Comparison of ENCODE assay signal across 8 cellular contexts in the genomic region with DNA sequence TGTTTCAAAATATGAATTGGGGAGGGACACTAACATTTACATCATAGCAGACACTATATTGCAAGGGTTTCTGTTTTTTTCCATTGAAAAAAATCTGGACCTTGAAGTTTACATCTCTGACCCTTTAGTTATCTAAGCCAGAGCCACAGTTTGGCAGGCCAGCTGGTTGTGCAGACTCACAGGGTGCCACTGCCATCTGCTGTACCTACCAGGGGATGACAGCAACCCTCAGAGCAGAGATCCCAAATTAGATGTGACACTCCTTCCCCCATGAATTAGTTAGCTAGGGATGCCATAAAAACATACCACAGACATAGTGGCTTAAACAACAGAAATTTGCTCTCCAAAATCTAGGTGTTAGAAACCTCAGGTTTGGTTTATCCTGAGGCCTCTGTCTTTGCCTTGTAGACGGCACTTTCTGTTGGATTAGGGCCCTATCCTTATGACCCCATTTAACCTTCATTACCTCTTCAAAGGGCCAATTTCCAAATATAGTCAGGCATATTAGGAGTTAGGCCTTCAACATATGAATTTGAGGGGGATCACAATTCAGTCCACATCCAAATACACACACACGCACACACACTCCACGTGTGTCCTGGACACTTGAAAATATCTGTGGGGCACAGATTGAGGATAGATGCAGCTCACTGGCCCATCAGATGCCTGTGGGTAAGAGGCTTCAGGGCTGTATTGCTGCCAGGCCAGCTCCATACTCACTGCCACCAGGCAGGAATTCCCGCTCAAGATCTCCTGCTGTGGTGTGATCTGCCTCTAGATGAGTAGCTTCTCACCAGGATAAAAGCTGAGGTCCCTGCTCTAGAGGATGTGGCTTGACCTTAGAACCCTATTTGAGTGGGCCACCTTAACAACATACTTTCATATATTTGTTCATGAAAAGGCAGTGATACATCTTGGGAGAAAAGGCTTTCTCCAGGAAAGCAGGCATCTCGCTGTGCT.
DNase-seq lines count a peak whose midpoint lies in the region; ATAC-seq and TF ChIP-seq lines count a peak whose summit lies in the region.

No MANE protein-coding gene starts in this region.

- DNase-seq in Calu3, result peak; percentile 19
- peak; percentile 66 for DNase-seq in Karpas-422
- DNase-seq in T1000 (lab: John Stamatoyannopoulos, UW), result peak; percentile 10
- DNase-seq in left ventricle myocardium inferior, result peak; percentile 22
- peak; percentile 67 for DNase-seq in superior temporal gyrus (ENCODE audit: extremely low spot score)
- DNase-seq in RPMI8226, result no peak

- H3K9me3 Mint-ChIP-seq in Calu3 (ENCODE audit: low read depth, unreplicated experiment), result no peaks in the 10 kb centered on the region

- CTCF ChIA-PET in Calu3 (lab: Charles Lee), result interaction anchor here (0.6 to 1.5 kb wide), 3 partner anchors 994 to 1081 kb away, joined by 3 to 4 read pairs (median 4); no protein-coding TSS in a partner anchor

- H2AFZ ChIP-seq in Karpas-422 (ENCODE audit: low read length), result no peak overlapping the region

- no peaks in the 10 kb centered on the region for H3K9me3 ChIP-seq in Karpas-422 (ENCODE audit: low read length)
- H3K9me3 ChIP-seq in left ventricle myocardium inferior (replicated peaks), result no peaks in the 10 kb centered on the region

- H3K4me3 Mint-ChIP-seq in Calu3 (ENCODE audit: low read depth, unreplicated experiment), result no peak overlapping the region

- no peaks in the 10 kb centered on the region for H4K20me1 ChIP-seq in Karpas-422 (ENCODE audit: insufficient read depth, low read depth, low read length)

- no peaks in the 10 kb centered on the region for H3K79me2 ChIP-seq in Karpas-422 (ENCODE audit: low read length)

- H3K27ac ChIP-seq in Karpas-422 (ENCODE audit: low read length) (no peak overlapping the region), left ventricle myocardium inferior (replicated peaks) (no peak overlapping the region)

- H3K27me3 ChIP-seq in Karpas-422 (ENCODE audit: low read length) (no peaks in the 10 kb centered on the region), left ventricle myocardium inferior (ENCODE audit: low read depth) (no peaks in the 10 kb centered on the region)

- intact Hi-C loops in Calu3 (cut with micrococcal nuclease; ENCODE audit: unreplicated experiment) (loop anchor here (1.0 to 10.0 kb wide), 3 partner anchors 401 to 1019 kb away; a partner anchor contains a TSS), left ventricle myocardium inferior (cut with micrococcal nuclease) (no loop called here)

- H3K4me1 ChIP-seq in Karpas-422 (ENCODE audit: low read length) (no peaks in the 10 kb centered on the region), left ventricle myocardium inferior (no peaks in the 10 kb centered on the region)

- H3K9ac ChIP-seq in Karpas-422 (ENCODE audit: low read length), result no peak overlapping the region

- H3K4me2 ChIP-seq in Karpas-422 (ENCODE audit: low read depth, low read length, poor library complexity, severe bottlenecking), result no peak overlapping the region

- ATAC-seq in GM21367 (IDR thresholded peaks at IDR 0.05; ENCODE audit: unreplicated experiment) (no peak), HG02973 (IDR thresholded peaks at IDR 0.05; ENCODE audit: unreplicated experiment) (no peak)

- H3K4me3 ChIP-seq in Karpas-422 (ENCODE audit: low read length) (no peak overlapping the region), left ventricle myocardium inferior (no peak overlapping the region)

- no peaks in the 10 kb centered on the region for H3K9me2 ChIP-seq in Karpas-422 (replicated peaks; ENCODE audit: insufficient read depth, low read length)

- TF ChIP-seq CTCF in Calu3 (IDR thresholded peaks at IDR 0.05; ENCODE audit: unreplicated experiment) (peak; percentile 47), left ventricle myocardium inferior (IDR thresholded peaks at IDR 0.05; ENCODE audit: borderline replicate concordance) (peak; percentile 72)

- no peaks in the 10 kb centered on the region for H3K27me3 Mint-ChIP-seq in Calu3 (ENCODE audit: unreplicated experiment)

- H3K4me1 Mint-ChIP-seq in Calu3 (ENCODE audit: low read depth, unreplicated experiment), result peaks cover 16% of the 10 kb centered on the region

- no TSS peak for BruUV-seq in Calu3 (replicated peaks; lab: Mats Ljungman, UMichigan)

- H3K36me3 ChIP-seq in Karpas-422 (ENCODE audit: insufficient read depth, low read length) (no peaks in the 10 kb centered on the region), left ventricle myocardium inferior (no peaks in the 10 kb centered on the region)

- H3K27ac Mint-ChIP-seq in Calu3 (ENCODE audit: unreplicated experiment), result no peak overlapping the region

- no peaks in the 10 kb centered on the region for H3K36me3 Mint-ChIP-seq in Calu3 (ENCODE audit: insufficient read depth, unreplicated experiment)
